1 cellular context compared by ENCODE assay signal in genomic region chr22:19911540-19912235, GRCh38.
TF ChIP-seq lines count a peak whose summit lies in the region.

No MANE protein-coding gene starts in this region.

TF ChIP-seq in H1, 55 proteins besides CTCF, POLR2A, EP300 and RAD21:
- TF ChIP-seq GTF2F1 (IDR thresholded peaks at IDR 0.05; ENCODE audit: borderline replicate concordance, low read depth, low read length) (no peak), CBX8 (IDR thresholded peaks at IDR 0.05; ENCODE audit: borderline replicate concordance, low read depth, low read length) (no peak), RBBP5 (IDR thresholded peaks at IDR 0.05; ENCODE audit: borderline replicate concordance, low read depth, low read length) (no peak), SIN3A (conservative IDR thresholded peaks at IDR 0.05 in 1 of 2, IDR thresholded peaks at IDR 0.05 in 1 of 2; ENCODE audit: low read depth in 1 of 2, low read length in 2 of 2) (no peak), CHD1 (IDR thresholded peaks at IDR 0.05; ENCODE audit: low read depth, low read length) (no peak), KDM5A (IDR thresholded peaks at IDR 0.05; ENCODE audit: low read length) (no peak), SIRT6 (IDR thresholded peaks at IDR 0.05; ENCODE audit: low read length) (no peak), SP4 (IDR thresholded peaks at IDR 0.05; ENCODE audit: low read length) (no peak), SIX5 (IDR thresholded peaks at IDR 0.05; ENCODE audit: low read depth, low read length) (no peak), ATF2 (IDR thresholded peaks at IDR 0.05; ENCODE audit: low read length) (no peak)
